1 cellular context compared by ENCODE assay signal in genomic region chr11:65489061-65489705, GRCh38.
TF ChIP-seq lines count a peak whose summit lies in the region.

No MANE protein-coding gene starts in this region.

TF ChIP-seq in IMR-90, 13 proteins besides CTCF, POLR2A, EP300 and RAD21 (continued from another document):
- TF ChIP-seq RCOR1 (IDR thresholded peaks at IDR 0.05; ENCODE audit: insufficient replicate concordance, low read length) = no peak
- no peak for TF ChIP-seq SMC3 (IDR thresholded peaks at IDR 0.05; ENCODE audit: low read depth, low read length)
- peak; percentile 52 for TF ChIP-seq MAFK (IDR thresholded peaks at IDR 0.05; ENCODE audit: low read depth, low read length)
- TF ChIP-seq NFE2L2 (IDR thresholded peaks at IDR 0.05; ENCODE audit: low read depth, low read length) = no peak
- TF ChIP-seq CEBPB (IDR thresholded peaks at IDR 0.05; ENCODE audit: low read depth, low read length) = no peak
- no peak for TF ChIP-seq FOS (IDR thresholded peaks at IDR 0.05; ENCODE audit: low read depth, low read length)
- peak; percentile 85 for TF ChIP-seq BHLHE40 (IDR thresholded peaks at IDR 0.05; ENCODE audit: low read depth, low read length)
- TF ChIP-seq MAZ (IDR thresholded peaks at IDR 0.05; ENCODE audit: borderline replicate concordance, low read depth, low read length) = peak; percentile 72
- TF ChIP-seq CHD1 (IDR thresholded peaks at IDR 0.05; ENCODE audit: low read depth, low read length) = no peak; the same call in 1 of the 2 replicates
- TF ChIP-seq RFX5 (IDR thresholded peaks at IDR 0.05; ENCODE audit: low read depth, low read length) = no peak
- TF ChIP-seq, protein P1, sequence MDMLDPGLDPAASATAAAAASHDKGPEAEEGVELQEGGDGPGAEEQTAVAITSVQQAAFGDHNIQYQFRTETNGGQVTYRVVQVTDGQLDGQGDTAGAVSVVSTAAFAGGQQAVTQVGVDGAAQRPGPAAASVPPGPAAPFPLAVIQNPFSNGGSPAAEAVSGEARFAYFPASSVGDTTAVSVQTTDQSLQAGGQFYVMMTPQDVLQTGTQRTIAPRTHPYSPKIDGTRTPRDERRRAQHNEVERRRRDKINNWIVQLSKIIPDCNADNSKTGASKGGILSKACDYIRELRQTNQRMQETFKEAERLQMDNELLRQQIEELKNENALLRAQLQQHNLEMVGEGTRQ (IDR thresholded peaks at IDR 0.05; ENCODE audit: low read depth, low read length) = peak; percentile 72
- TF ChIP-seq ELK1 (IDR thresholded peaks at IDR 0.05; ENCODE audit: borderline replicate concordance, low read depth, low read length) = no peak
